Comparison of ENCODE assay signal across 9 cellular contexts in the genomic region with DNA sequence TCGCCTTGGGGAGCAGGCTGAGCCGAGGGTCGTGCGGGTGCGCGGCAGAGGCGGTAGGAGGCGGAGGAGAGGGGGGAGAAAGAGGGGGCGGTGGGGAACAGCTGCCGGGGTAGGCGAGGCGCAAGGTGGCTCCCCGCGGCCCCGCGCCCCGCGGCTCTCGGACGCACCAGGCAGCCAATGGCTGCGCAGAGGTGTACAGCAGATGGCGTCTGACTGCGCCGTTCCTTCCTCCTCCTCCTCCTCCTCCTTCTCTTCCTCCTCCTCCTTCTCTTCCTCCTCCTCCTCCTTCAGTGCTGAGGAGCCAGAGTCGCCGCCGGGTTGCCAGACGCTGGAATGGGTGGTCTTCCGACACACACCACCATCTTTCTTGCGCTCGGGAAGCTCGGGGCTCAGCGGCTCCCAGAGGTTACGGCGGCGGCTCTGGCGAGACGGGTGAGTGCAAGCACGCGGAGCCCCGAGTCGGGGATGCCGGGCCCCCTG. TPM values are rescaled to one million over a fixed set of nuclear protein-coding genes. Genes with fewer than 3 reads are reported as not detected.
DNase-seq lines count a peak whose midpoint lies in the region; ATAC-seq and TF ChIP-seq lines count a peak whose summit lies in the region.
"Had no signal": no experiment of that assay in that cellular context is flagged by ENCODE, and none has a peak within 500 bp of the region (broad histone marks: within the 10 kb centered on the region; RNA-seq: fewer than 3 reads in every experiment).

A gene with protein sequence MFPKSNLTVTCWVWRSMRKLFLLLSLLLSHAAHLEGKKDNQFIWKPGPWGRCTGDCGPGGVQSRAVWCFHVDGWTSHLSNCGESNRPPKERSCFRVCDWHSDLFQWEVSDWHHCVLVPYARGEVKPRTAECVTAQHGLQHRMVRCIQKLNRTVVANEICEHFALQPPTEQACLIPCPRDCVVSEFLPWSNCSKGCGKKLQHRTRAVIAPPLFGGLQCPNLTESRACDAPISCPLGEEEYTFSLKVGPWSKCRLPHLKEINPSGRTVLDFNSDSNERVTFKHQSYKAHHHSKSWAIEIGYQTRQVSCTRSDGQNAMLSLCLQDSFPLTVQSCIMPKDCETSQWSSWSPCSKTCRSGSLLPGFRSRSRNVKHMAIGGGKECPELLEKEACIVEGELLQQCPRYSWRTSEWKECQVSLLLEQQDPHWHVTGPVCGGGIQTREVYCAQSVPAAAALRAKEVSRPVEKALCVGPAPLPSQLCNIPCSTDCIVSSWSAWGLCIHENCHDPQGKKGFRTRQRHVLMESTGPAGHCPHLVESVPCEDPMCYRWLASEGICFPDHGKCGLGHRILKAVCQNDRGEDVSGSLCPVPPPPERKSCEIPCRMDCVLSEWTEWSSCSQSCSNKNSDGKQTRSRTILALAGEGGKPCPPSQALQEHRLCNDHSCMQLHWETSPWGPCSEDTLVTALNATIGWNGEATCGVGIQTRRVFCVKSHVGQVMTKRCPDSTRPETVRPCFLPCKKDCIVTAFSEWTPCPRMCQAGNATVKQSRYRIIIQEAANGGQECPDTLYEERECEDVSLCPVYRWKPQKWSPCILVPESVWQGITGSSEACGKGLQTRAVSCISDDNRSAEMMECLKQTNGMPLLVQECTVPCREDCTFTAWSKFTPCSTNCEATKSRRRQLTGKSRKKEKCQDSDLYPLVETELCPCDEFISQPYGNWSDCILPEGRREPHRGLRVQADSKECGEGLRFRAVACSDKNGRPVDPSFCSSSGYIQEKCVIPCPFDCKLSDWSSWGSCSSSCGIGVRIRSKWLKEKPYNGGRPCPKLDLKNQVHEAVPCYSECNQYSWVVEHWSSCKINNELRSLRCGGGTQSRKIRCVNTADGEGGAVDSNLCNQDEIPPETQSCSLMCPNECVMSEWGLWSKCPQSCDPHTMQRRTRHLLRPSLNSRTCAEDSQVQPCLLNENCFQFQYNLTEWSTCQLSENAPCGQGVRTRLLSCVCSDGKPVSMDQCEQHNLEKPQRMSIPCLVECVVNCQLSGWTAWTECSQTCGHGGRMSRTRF (N-terminal part only) (plus strand): TSS at position 290 of the 480 bp plus-strand sequence. CDS start 116,634 bp downstream, outside the sequence.

- intact Hi-C loops in left ventricle myocardium superior (cut with micrococcal nuclease), result no loop called here

- peaks cover 64% of the 10 kb centered on the region for H3K27me3 ChIP-seq in NT2/D1 (ENCODE audit: insufficient read depth, insufficient read length)

- peak; percentile 76 for ATAC-seq in left ventricle myocardium superior
- no peak for ATAC-seq in HG03196 (IDR thresholded peaks at IDR 0.05; ENCODE audit: unreplicated experiment)
- no peak for ATAC-seq in GM18909 (IDR thresholded peaks at IDR 0.05; ENCODE audit: poor library complexity, unreplicated experiment)

- H3K9ac ChIP-seq in NT2/D1 (ENCODE audit: insufficient read length, low read depth), result peak within 1 kb of the TSS; percentile 78

- no peaks in the 10 kb centered on the region for H3K4me1 ChIP-seq in NT2/D1 (ENCODE audit: insufficient read depth, insufficient read length)

- no peaks in the 10 kb centered on the region for H3K9me3 ChIP-seq in NT2/D1 (ENCODE audit: insufficient read depth, low read length)
- H3K9me3 ChIP-seq: MG63 had no signal

- H3K4me3 ChIP-seq in GM12864 (ENCODE audit: low read depth, low read length) (peak within 1 kb of the TSS; percentile 21; the same call in 1 of the 2 replicates), NT2/D1 (ENCODE audit: insufficient read length, low read depth) (peak within 1 kb of the TSS; percentile 75), retinal pigment epithelial cell (ENCODE audit: low read length) (peak within 1 kb of the TSS; percentile 50)
- H3K4me3 ChIP-seq: MG63 had no signal

- DNase-seq in GM12864 (ENCODE audit: low read depth) (no peak), NT2/D1 (ENCODE audit: low read depth, low spot score) (no peak), left ventricle myocardium superior (peak; percentile 24), retinal pigment epithelial cell (ENCODE audit: low read depth) (no peak), DMS153 (lab: John Stamatoyannopoulos, UW) (no peak)
- DNase-seq in activated CD8-positive, alpha-beta memory T cell treated with anti-CD3 and anti-CD28 coated beads, Interleukin-2, amount 50 U/mL, for 4 hours, result no peak
- DNase-seq: MG63 had no signal

- TF ChIP-seq CTCF in GM12864 (IDR thresholded peaks at IDR 0.05; ENCODE audit: low read depth, low read length, missing control alignments) (no peak), retinal pigment epithelial cell (conservative IDR thresholded peaks at IDR 0.05; ENCODE audit: low read depth, low read length) (no peak)

- no peaks in the 10 kb centered on the region for H3K36me3 ChIP-seq in NT2/D1 (ENCODE audit: insufficient read depth, insufficient read length, low read length)
- H3K36me3 ChIP-seq: MG63 had no signal

RNA-seq across cellular contexts. Expression of the gene that starts here (rescaled TPM):
- 0.45 TPM for total RNA-seq in left ventricle myocardium superior

Comparison
In these comparisons a context has a peak if more than half of its experiments do, and no peak if none do; other contexts are left out.
1. Peak in DNase-seq and ATAC-seq in left ventricle myocardium superior; RNA of the gene not detected or under 1 TPM.
2. H3K4me3 ChIP-seq: peak in every context shown above with its lines; median percentile 75 in NT2/D1; 50 in retinal pigment epithelial cell; 21 in GM12864.